In genomic region chr4:8364848-8365350, GRCh38 we compare ENCODE assay signal across 15 cellular contexts.
DNase-seq lines count a peak whose midpoint lies in the region; ATAC-seq and TF ChIP-seq lines count a peak whose summit lies in the region.
"Had no signal": no experiment of that assay in that cellular context is flagged by ENCODE, and none has a peak within 500 bp of the region (broad histone marks: within the 10 kb centered on the region; RNA-seq: fewer than 3 reads in every experiment).

No MANE protein-coding gene starts in this region.

- intact Hi-C loops in CD14-positive monocyte (cut with micrococcal nuclease) (no loop called here), posterior vena cava (cut with DNase I) (no loop called here)

- DNase-seq in CD14-positive monocyte (ENCODE audit: low spot score) (peak; percentile 13), HFFc6 (no peak), left lobe of liver (ENCODE audit: low spot score) (no peak), posterior vena cava (ENCODE audit: low spot score) (peak; percentile 50), iPS-NIHi7 (ENCODE audit: extremely low spot score) (no peak), OCI-M1 (lab: John Stamatoyannopoulos, UW) (no peak)
- DNase-seq: BE2C; Caco-2; CD8-positive, alpha-beta memory T cell; DND-41; GDM1; H7 had no signal

- peaks cover 0 to 10% (median 6%) of the 10 kb centered on the region in 7 donors for H3K9me3 Mint-ChIP-seq in CD14-positive monocyte
- H3K9me3 Mint-ChIP-seq in HFFc6: no peaks in the 10 kb centered on the region
- H3K9me3 Mint-ChIP-seq: CD8-positive, alpha-beta memory T cell had no signal

- TF ChIP-seq CTCF in CD14-positive monocyte (IDR thresholded peaks at IDR 0.05) (no peak), HFFc6 (IDR thresholded peaks at IDR 0.05) (peak; percentile 9; the same call in 1 of the 2 replicates)

- H3K4me3 Mint-ChIP-seq in CD14-positive monocyte (no peak overlapping the region), HFFc6 (no peak overlapping the region)
- H3K4me3 Mint-ChIP-seq: CD8-positive, alpha-beta memory T cell; GM23338 had no signal

- peak; percentile 6 for ATAC-seq in left lobe of liver
- ATAC-seq in HG03025 (IDR thresholded peaks at IDR 0.05; ENCODE audit: low FRiP score, unreplicated experiment): no peak
- ATAC-seq: A549, GM23338 had no signal

- no peaks in the 10 kb centered on the region for H3K27me3 Mint-ChIP-seq in CD14-positive monocyte (ENCODE audit: low read depth in 3 of 3)
- peaks cover 7% of the 10 kb centered on the region; the same call in 1 of the 2 replicates for H3K27me3 Mint-ChIP-seq in HFFc6 (ENCODE audit: insufficient read depth)

- H3K4me1 Mint-ChIP-seq in CD14-positive monocyte (no peaks in the 10 kb centered on the region), HFFc6 (ENCODE audit: low read depth) (peaks cover 16% of the 10 kb centered on the region)
- H3K4me1 Mint-ChIP-seq: CD8-positive, alpha-beta memory T cell had no signal

- H3K36me3 Mint-ChIP-seq in CD14-positive monocyte (peaks cover 18 to 22% of the 10 kb centered on the region in 2 donors), HFFc6 (ENCODE audit: low read depth) (peaks cover 4% of the 10 kb centered on the region)

- H3K27ac Mint-ChIP-seq in CD14-positive monocyte (no peak overlapping the region), HFFc6 (no peak overlapping the region)
- H3K27ac Mint-ChIP-seq: CD8-positive, alpha-beta memory T cell; GM23338 had no signal

Comparison
In these comparisons a context has a peak if more than half of its experiments do, and no peak if none do; other contexts are left out.
1. DNase-seq: peak in CD14-positive monocyte (single experiment) and posterior vena cava (single experiment); none in HFFc6 (single experiment), left lobe of liver (single experiment), iPS-NIHi7 (single experiment) and OCI-M1 (single experiment).